In the genomic region with DNA sequence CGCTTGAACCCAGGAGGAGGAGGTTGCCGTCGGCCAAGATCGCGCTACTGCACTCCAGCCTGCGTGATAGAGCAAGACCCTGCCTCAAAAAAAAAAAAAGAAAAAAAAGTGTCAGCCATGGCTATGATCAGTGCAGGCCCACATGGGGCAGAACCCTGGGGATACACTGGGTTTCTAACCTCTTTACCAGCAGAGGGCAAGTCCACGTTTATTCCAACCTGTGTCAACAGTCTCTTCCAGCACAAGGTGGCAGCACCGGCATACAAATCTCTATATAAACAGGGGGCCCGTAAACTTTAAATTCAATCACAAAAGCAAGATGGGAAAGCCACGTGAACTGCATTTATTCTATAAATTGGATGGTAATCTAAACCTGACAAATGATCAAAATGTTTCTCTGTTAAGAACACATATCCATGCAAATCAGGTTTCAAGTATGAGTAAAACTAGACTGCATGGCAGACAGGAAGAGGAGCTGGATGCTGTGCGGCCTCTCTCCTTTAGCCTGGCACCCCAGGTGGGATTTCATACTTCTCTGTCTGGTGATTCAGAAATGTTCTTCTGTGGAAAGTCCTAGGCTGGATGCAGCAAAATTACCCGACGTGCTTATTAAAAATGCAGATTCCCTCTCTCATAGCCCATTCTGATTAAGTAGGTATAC, we compare ENCODE assay signal across 8 cellular contexts. TPM values are rescaled to one million over a fixed set of nuclear protein-coding genes. Genes with fewer than 3 reads are reported as not detected.
DNase-seq lines count a peak whose midpoint lies in the region; ATAC-seq and TF ChIP-seq lines count a peak whose summit lies in the region.

No MANE protein-coding gene starts in this region.

- no peaks in the 10 kb centered on the region for H3F3A ChIP-seq in neural cell (ENCODE audit: insufficient read depth, low read length, poor library complexity, severe bottlenecking)

- in situ Hi-C loops in Panc1 (cut with HindIII; ENCODE audit: low pct_unique_long_range_greater_than_20kb, low sequenced_read_pairs) = no loop called here

- POLR2A ChIA-PET in Panc1 (lab: Charles Lee) = interaction anchor here (0.6 to 1.4 kb wide), 2 partner anchors 168 to 494 kb away, joined by 3 read pairs; no protein-coding TSS in a partner anchor

- no TSS peak for BruUV-seq in Panc1 (replicated peaks; lab: Mats Ljungman, UMichigan)

- H3K9me3 ChIP-seq in Panc1 (ENCODE audit: control insufficient read depth, insufficient read depth, low read depth, low read length) (no peaks in the 10 kb centered on the region), fibroblast of lung (ENCODE audit: control insufficient read depth, insufficient read depth, low read depth, low read length) (no peaks in the 10 kb centered on the region), neural cell (ENCODE audit: low read length) (no peaks in the 10 kb centered on the region), thoracic aorta (no peaks in the 10 kb centered on the region)

- peaks cover 36% of the 10 kb centered on the region for H3K4me1 Mint-ChIP-seq in activated T-cell treated with anti-CD3 and anti-CD28 coated beads, Interleukin-2, amount 50 U/mL, for 4 hours (ENCODE audit: low read depth)

- no peak overlapping the region for H2AFZ ChIP-seq in fibroblast of lung (ENCODE audit: low read length)
- H2AFZ ChIP-seq in neural cell (ENCODE audit: low read depth, low read length) = no peak overlapping the region

- H3K79me2 ChIP-seq in fibroblast of lung (ENCODE audit: control insufficient read depth, insufficient read depth, low read length) (no peaks in the 10 kb centered on the region), neural cell (replicated peaks; ENCODE audit: insufficient read depth, low read length) (no peaks in the 10 kb centered on the region)

- H3K4me3 ChIP-seq in Panc1 (ENCODE audit: low read depth in 2 of 2, low read length in 2 of 2) (no peak overlapping the region), fibroblast of lung (replicated peaks in 1 of 4; ENCODE audit: control extremely low read depth in 1 of 4, insufficient read depth in 1 of 4, low read depth in 3 of 4, low read length in 4 of 4) (no peak overlapping the region), neural cell (ENCODE audit: low read length) (no peak overlapping the region), thoracic aorta (no peak overlapping the region)

- no peaks in the 10 kb centered on the region for H3K9me2 ChIP-seq in neural cell (ENCODE audit: insufficient read depth, low read length)

- H3K4me2 ChIP-seq in fibroblast of lung (ENCODE audit: extremely low read depth, insufficient read depth, low read length) (no peak overlapping the region), neural cell (ENCODE audit: low read length) (no peak overlapping the region)

- H3K27me3 ChIP-seq in Panc1 (ENCODE audit: control insufficient read depth, insufficient read depth, low read length) (no peaks in the 10 kb centered on the region), fibroblast of lung (ENCODE audit: control insufficient read depth, insufficient read depth, low read length) (peaks cover 3% of the 10 kb centered on the region), neural cell (ENCODE audit: insufficient read depth, low read depth, low read length) (no peaks in the 10 kb centered on the region), thoracic aorta (replicated peaks; ENCODE audit: insufficient read depth) (no peaks in the 10 kb centered on the region)

- no peak overlapping the region for H3K4me3 Mint-ChIP-seq in activated T-cell treated with anti-CD3 and anti-CD28 coated beads, Interleukin-2, amount 50 U/mL, for 4 hours

- no peak overlapping the region for H3K9ac ChIP-seq in fibroblast of lung (ENCODE audit: insufficient read depth, low read length)
- no peak overlapping the region for H3K9ac ChIP-seq in neural cell (ENCODE audit: low read length)

- H4K20me1 ChIP-seq in fibroblast of lung (ENCODE audit: control insufficient read depth, extremely low read depth, insufficient read depth, low read length) (no peaks in the 10 kb centered on the region), neural cell (ENCODE audit: insufficient read depth) (no peaks in the 10 kb centered on the region)

- ATAC-seq in GM21381 (IDR thresholded peaks at IDR 0.05; ENCODE audit: unreplicated experiment) = peak; percentile 43
- ATAC-seq in Panc1 = peak; percentile 66
- peak; percentile 77 for ATAC-seq in activated T-cell treated with anti-CD3 and anti-CD28 coated beads, Interleukin-2, amount 50 U/mL, for 4 hours
- no peak for ATAC-seq in thoracic aorta (ENCODE audit: insufficient number of reproducible peaks, low FRiP score, low read depth)

- intact Hi-C loops in Panc1 (cut with micrococcal nuclease; ENCODE audit: unreplicated experiment) = loop anchor here (1.0 to 5.0 kb wide), 6 partner anchors 102 to 495 kb away; partner anchors contain the start of gene TOMM7

- H3K27ac ChIP-seq in Panc1 (ENCODE audit: low read length) (peak overlapping the region; percentile 85; the same call in 1 of the 2 replicates), fibroblast of lung (ENCODE audit: insufficient read depth, low read length) (peak overlapping the region; percentile 52), neural cell (ENCODE audit: low read length) (no peak overlapping the region), thoracic aorta (no peak overlapping the region)

- H3K4me1 ChIP-seq in Panc1 (ENCODE audit: control insufficient read depth, insufficient read depth, low read length) (peaks cover 44% of the 10 kb centered on the region), fibroblast of lung (ENCODE audit: control insufficient read depth, extremely low read depth, insufficient read depth, low read length) (peaks cover 27% of the 10 kb centered on the region), thoracic aorta (ENCODE audit: control insufficient read depth in 1 of 2, low read depth in 2 of 2) (peaks cover 24 to 31% of the 10 kb centered on the region in 2 donors)

- H3K27me3 Mint-ChIP-seq in activated T-cell treated with anti-CD3 and anti-CD28 coated beads, Interleukin-2, amount 50 U/mL, for 4 hours (ENCODE audit: low read depth) = peaks cover 7% of the 10 kb centered on the region

- H3K36me3 ChIP-seq in Panc1 (ENCODE audit: control insufficient read depth, insufficient read depth, low read length) (no peaks in the 10 kb centered on the region), fibroblast of lung (ENCODE audit: control insufficient read depth, insufficient read depth, low read length) (no peaks in the 10 kb centered on the region), neural cell (ENCODE audit: insufficient read depth, low read length) (no peaks in the 10 kb centered on the region), thoracic aorta (no peaks in the 10 kb centered on the region)

- TF ChIP-seq RAD21 in neural cell (conservative IDR thresholded peaks at IDR 0.05) = peak; percentile 94

- no peaks in the 10 kb centered on the region for H3K36me3 Mint-ChIP-seq in activated T-cell treated with anti-CD3 and anti-CD28 coated beads, Interleukin-2, amount 50 U/mL, for 4 hours (ENCODE audit: insufficient read depth)

- TF ChIP-seq CTCF in Panc1 (IDR thresholded peaks at IDR 0.05) (peak; percentile 96), fibroblast of lung (conservative IDR thresholded peaks at IDR 0.05 in 1 of 2, IDR thresholded peaks at IDR 0.05 in 1 of 2; ENCODE audit: low read depth in 1 of 2, low read length in 2 of 2) (peak; percentile 80 to 92), neural cell (IDR thresholded peaks at IDR 0.05; ENCODE audit: poor library complexity, severe bottlenecking) (peak; percentile 98), thoracic aorta (IDR thresholded peaks at IDR 0.05) (peak; percentile 91)

- CTCF ChIA-PET in Panc1 (lab: Charles Lee) = interaction anchor here (0.6 to 5.5 kb wide), 14 partner anchors 27 to 621 kb away, joined by 3 to 98 read pairs (median 6); partner anchors contain the start of gene IL6

- no peaks in the 10 kb centered on the region for H3K9me3 Mint-ChIP-seq in activated T-cell treated with anti-CD3 and anti-CD28 coated beads, Interleukin-2, amount 50 U/mL, for 4 hours

- TF ChIP-seq EP300 in neural cell (conservative IDR thresholded peaks at IDR 0.05; ENCODE audit: poor library complexity, severe bottlenecking) = no peak

- DNase-seq in COLO829 (ENCODE audit: low spot score) (peak; percentile 92), LHCN-M2 (ENCODE audit: low read depth) (peak; percentile 87), Panc1 (ENCODE audit: low read depth, low spot score) (peak; percentile 86), fibroblast of lung (ENCODE audit: low read depth in 2 of 2) (peak; percentile 71 to 89), thoracic aorta (ENCODE audit: low spot score) (peak; percentile 35)
- DNase-seq in activated T-cell treated with anti-CD3 and anti-CD28 coated beads, Interleukin-2, amount 50 U/mL, for 4 hours = peak; percentile 43

TF ChIP-seq in neural cell, 6 proteins besides CTCF, POLR2A, EP300 and RAD21 (continues in another document):
- peak; percentile 48 for TF ChIP-seq MXI1 (conservative IDR thresholded peaks at IDR 0.05; ENCODE audit: poor library complexity, severe bottlenecking)

RNA-seq across cellular contexts. Expression of gene STEAP1B, which starts 60.0 kb away (rescaled TPM):
- not detected in 2 replicates for total RNA-seq in LHCN-M2 (2014; rRNA removed)
- not detected for polyA plus RNA-seq in LHCN-M2 (2012)
- total RNA-seq in Panc1 (2021; ENCODE audit: unreplicated experiment) = 3.3 TPM
- polyA plus RNA-seq in Panc1 (2012; ENCODE audit: insufficient read length) = 1.6 TPM
- under 1 TPM; 0.20 to 0.33 (median 0.24) TPM for total RNA-seq in activated T-cell treated with anti-CD3 and anti-CD28 coated beads, Interleukin-2, amount 50 U/mL, for 4 hours
- total RNA-seq in fibroblast of lung = 10.3 and 14.7 TPM in 2 replicates
- polyA plus RNA-seq in fibroblast of lung = 11.4 and 23.8 TPM in 2 replicates
- 5.9 and 12.9 TPM in 2 replicates for polyA plus RNA-seq in fibroblast of lung (2012)
- polyA minus RNA-seq in fibroblast of lung (ENCODE audit: low replicate concordance) = 2.0 and 5.9 TPM in 2 replicates
- polyA plus RNA-seq in neural cell = 0.51 TPM in 1 of 2 replicates, not detected in the other
- polyA minus RNA-seq in neural cell = 0.58 TPM in 1 of 2 replicates, not detected in the other
- total RNA-seq in thoracic aorta = 1 to 10 TPM in 1 of 2 donors, not detected in 1; 1.1 TPM

Comparison
In these comparisons a context has a peak if more than half of its experiments do, and no peak if none do; other contexts are left out.
1. DNase-seq: peak in every context shown above with its lines; median percentile 92 in COLO829; 87 in LHCN-M2; 86 in Panc1; 80 in fibroblast of lung; 43 in activated T-cell treated with anti-CD3 and anti-CD28 coated beads, Interleukin-2, amount 50 U/mL, for 4 hours; 35 in thoracic aorta.
2. H3K27ac ChIP-seq: peak in Panc1 (single experiment) and fibroblast of lung (single experiment); none in neural cell (single experiment) and thoracic aorta (0 of 2).
3. Peak in every context shown above with its lines, with median percentiles within 50 percentile points of each other: CTCF ChIP-seq.